ENCODE assay signal across 8 cellular contexts in genomic region chr19:2722541-2723344, GRCh38. TPM values are rescaled to one million over a fixed set of nuclear protein-coding genes. Genes with fewer than 3 reads are reported as not detected.
DNase-seq lines count a peak whose midpoint lies in the region; ATAC-seq and TF ChIP-seq lines count a peak whose summit lies in the region.

No MANE protein-coding gene starts in this region.

- no peaks in the 10 kb centered on the region for H3K36me3 Mint-ChIP-seq in dendritic cell treated with granulocyte-macrophage colony-stimulating factor and Interleukin-4, amounts not matched to agents 40 ng/mL and 50 ng/mL, for 4 days (ENCODE audit: low read depth)
- no peaks in the 10 kb centered on the region for H3K36me3 Mint-ChIP-seq in activated CD4-positive, alpha-beta T cell treated with anti-CD3 and anti-CD28 coated beads for 36 hours (ENCODE audit: low read depth)

- CTCF ChIA-PET in activated CD4-positive, alpha-beta T cell treated with anti-CD3 and anti-CD28 coated beads for 36 hours (lab: Charles Lee) = interaction anchor here (0.6 to 0.7 kb wide), 2 partner anchors 23 to 584 kb away, joined by 3 read pairs; no protein-coding TSS in a partner anchor

- H3K9me3 Mint-ChIP-seq in dendritic cell treated with granulocyte-macrophage colony-stimulating factor and Interleukin-4, amounts not matched to agents 40 ng/mL and 50 ng/mL, for 4 days = no peaks in the 10 kb centered on the region
- H3K9me3 Mint-ChIP-seq in activated CD4-positive, alpha-beta T cell treated with anti-CD3 and anti-CD28 coated beads for 36 hours (ENCODE audit: low read depth) = no peaks in the 10 kb centered on the region
- H3K9me3 Mint-ChIP-seq in stimulated activated naive CD8-positive, alpha-beta T cell treated with anti-CD3 and anti-CD28 coated beads, Interleukin-15, amount 100 ng/mL, for 72 hours = no peaks in the 10 kb centered on the region

- ATAC-seq in activated CD4-positive, alpha-beta T cell treated with anti-CD3 and anti-CD28 coated beads for 36 hours = no peak
- ATAC-seq in stimulated activated naive CD8-positive, alpha-beta T cell treated with anti-CD3 and anti-CD28 coated beads, Interleukin-15, amount 100 ng/mL, for 72 hours = no peak

- POLR2A ChIA-PET in activated CD4-positive, alpha-beta T cell treated with anti-CD3 and anti-CD28 coated beads for 36 hours (lab: Charles Lee) = no interaction called here

- intact Hi-C loops in dendritic cell treated with granulocyte-macrophage colony-stimulating factor and Interleukin-4, amounts not matched to agents 40 ng/mL and 50 ng/mL, for 4 days (cut with micrococcal nuclease) = no loop called here
- intact Hi-C loops in activated CD4-positive, alpha-beta T cell treated with anti-CD3 and anti-CD28 coated beads for 36 hours (cut with DNase I, micrococcal nuclease) = no loop called here

- H3K4me3 Mint-ChIP-seq in dendritic cell treated with granulocyte-macrophage colony-stimulating factor and Interleukin-4, amounts not matched to agents 40 ng/mL and 50 ng/mL, for 4 days = no peak overlapping the region
- H3K4me3 Mint-ChIP-seq in activated CD4-positive, alpha-beta T cell treated with anti-CD3 and anti-CD28 coated beads for 36 hours = no peak overlapping the region
- no peak overlapping the region for H3K4me3 Mint-ChIP-seq in stimulated activated naive CD8-positive, alpha-beta T cell treated with anti-CD3 and anti-CD28 coated beads, Interleukin-15, amount 100 ng/mL, for 72 hours

- peak overlapping the region; percentile 45 for H3K27ac Mint-ChIP-seq in dendritic cell treated with granulocyte-macrophage colony-stimulating factor and Interleukin-4, amounts not matched to agents 40 ng/mL and 50 ng/mL, for 4 days
- no peak overlapping the region for H3K27ac Mint-ChIP-seq in activated CD4-positive, alpha-beta T cell treated with anti-CD3 and anti-CD28 coated beads for 36 hours
- H3K27ac Mint-ChIP-seq in stimulated activated naive CD8-positive, alpha-beta T cell treated with anti-CD3 and anti-CD28 coated beads, Interleukin-15, amount 100 ng/mL, for 72 hours = no peak overlapping the region

- DNase-seq in AG09319 (ENCODE audit: extremely low read depth, low read depth) = peak; percentile 52
- peak; percentile 93 for DNase-seq in NCI-H226
- peak; percentile 49 for DNase-seq in mucosa of gallbladder (ENCODE audit: low spot score)
- DNase-seq in activated CD4-positive, alpha-beta T cell treated with anti-CD3 and anti-CD28 coated beads for 36 hours = no peak
- DNase-seq in stimulated activated naive CD8-positive, alpha-beta T cell treated with anti-CD3 and anti-CD28 coated beads, Interleukin-15, amount 100 ng/mL, for 72 hours = no peak
- DNase-seq in stimulated activated CD4-positive, alpha-beta T cell treated with anti-CD3 and anti-CD28 coated beads, Interleukin-4, amount 100 ng/mL, for 24 hours = no peak
- no peak for DNase-seq in T-helper 9 cell

- peaks cover 77% of the 10 kb centered on the region for H3K27me3 Mint-ChIP-seq in dendritic cell treated with granulocyte-macrophage colony-stimulating factor and Interleukin-4, amounts not matched to agents 40 ng/mL and 50 ng/mL, for 4 days
- peaks cover 24% of the 10 kb centered on the region for H3K27me3 Mint-ChIP-seq in activated CD4-positive, alpha-beta T cell treated with anti-CD3 and anti-CD28 coated beads for 36 hours
- H3K27me3 Mint-ChIP-seq in stimulated activated naive CD8-positive, alpha-beta T cell treated with anti-CD3 and anti-CD28 coated beads, Interleukin-15, amount 100 ng/mL, for 72 hours = peaks cover 80% of the 10 kb centered on the region

- TF ChIP-seq CTCF in AG09319 (IDR thresholded peaks at IDR 0.05; ENCODE audit: low read depth, low read length) = no peak

- peaks cover 14% of the 10 kb centered on the region for H3K4me1 Mint-ChIP-seq in dendritic cell treated with granulocyte-macrophage colony-stimulating factor and Interleukin-4, amounts not matched to agents 40 ng/mL and 50 ng/mL, for 4 days (ENCODE audit: low read depth)
- H3K4me1 Mint-ChIP-seq in activated CD4-positive, alpha-beta T cell treated with anti-CD3 and anti-CD28 coated beads for 36 hours = peaks cover 3% of the 10 kb centered on the region
- H3K4me1 Mint-ChIP-seq in stimulated activated naive CD8-positive, alpha-beta T cell treated with anti-CD3 and anti-CD28 coated beads, Interleukin-15, amount 100 ng/mL, for 72 hours = peaks cover 21% of the 10 kb centered on the region

RNA-seq across cellular contexts. Expression of gene DIRAS1, which starts 1.6 kb away (rescaled TPM):
- 0.75 TPM for total RNA-seq in mucosa of gallbladder
- total RNA-seq in activated CD4-positive, alpha-beta T cell treated with anti-CD3 and anti-CD28 coated beads for 36 hours = under 1 TPM; 0.21 to 0.33 TPM

RNA-seq across cellular contexts. Expression of gene SLC39A3, which starts 17.1 kb away (rescaled TPM):
- 33.8 TPM for total RNA-seq in mucosa of gallbladder
- 10 to 100 TPM; 26.6 to 46.0 TPM for total RNA-seq in activated CD4-positive, alpha-beta T cell treated with anti-CD3 and anti-CD28 coated beads for 36 hours

RNA-seq across cellular contexts. Expression of gene GNG7, which starts 20.2 kb away (rescaled TPM):
- total RNA-seq in mucosa of gallbladder = 12.4 TPM
- 1 to 10 TPM; 1.1 to 1.2 TPM for total RNA-seq in activated CD4-positive, alpha-beta T cell treated with anti-CD3 and anti-CD28 coated beads for 36 hours

Comparison
In these comparisons a context has a peak if more than half of its experiments do, and no peak if none do; other contexts are left out.
1. DNase-seq: peak in AG09319 (single experiment), NCI-H226 (single experiment) and mucosa of gallbladder (single experiment); none in activated CD4-positive, alpha-beta T cell treated with anti-CD3 and anti-CD28 coated beads for 36 hours (single experiment), stimulated activated naive CD8-positive, alpha-beta T cell treated with anti-CD3 and anti-CD28 coated beads, Interleukin-15, amount 100 ng/mL, for 72 hours (0 of 2), stimulated activated CD4-positive, alpha-beta T cell treated with anti-CD3 and anti-CD28 coated beads, Interleukin-4, amount 100 ng/mL, for 24 hours (single experiment) and T-helper 9 cell (single experiment).